19 cellular contexts compared by ENCODE assay signal in the genomic region with DNA sequence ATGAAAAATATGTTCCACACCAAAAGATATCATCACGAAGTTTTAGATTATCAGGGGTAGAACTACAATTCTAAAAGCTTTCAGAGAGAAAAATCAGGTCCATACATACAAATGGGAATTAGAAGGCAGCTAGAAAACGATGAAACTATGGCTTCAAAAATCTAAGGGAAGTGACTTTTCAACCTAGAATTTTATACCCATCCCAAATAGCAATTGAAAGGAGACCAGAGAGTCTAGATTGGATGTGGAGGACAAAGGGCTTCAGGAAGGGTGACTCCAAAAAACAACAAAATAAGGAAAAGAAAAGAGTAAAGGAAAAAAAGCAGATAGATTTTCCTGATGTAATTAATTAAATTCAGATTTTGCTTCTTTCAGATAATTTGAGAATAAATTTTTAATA.
DNase-seq lines count a peak whose midpoint lies in the region; ATAC-seq, FAIRE-seq and TF ChIP-seq lines count a peak whose summit lies in the region.
"Had no signal": no experiment of that assay in that cellular context is flagged by ENCODE, and none has a peak within 500 bp of the region (broad histone marks: within the 10 kb centered on the region; RNA-seq: fewer than 3 reads in every experiment).

No MANE protein-coding gene starts in this region.

- no peaks in the 10 kb centered on the region for H3K79me2 ChIP-seq in HepG2 (ENCODE audit: insufficient read depth, low read length)
- no peaks in the 10 kb centered on the region for H3K79me2 ChIP-seq in K562 (ENCODE audit: control insufficient read depth, insufficient read depth, low read length)

- no peak overlapping the region for H3K27ac ChIP-seq in HepG2 (ENCODE audit: extremely low read length, insufficient read depth, low read length)
- H3K27ac ChIP-seq in right lobe of liver: no peak overlapping the region
- H3K27ac ChIP-seq in K562 (ENCODE audit: extremely low read depth, low read depth, low read length): no peak overlapping the region
- no peak overlapping the region for H3K27ac ChIP-seq in body of pancreas
- H3K27ac ChIP-seq: 22Rv1; A549; BLaER1 treated with 17β-estradiol and CSF1 and Interleukin-3, amounts not matched to agents 10 nM and 100 nM; C4-2B had no signal

- in situ Hi-C loops in HepG2 (cut with HindIII; ENCODE audit: extremely low pct_ligation_motif_present, low pct_unique_long_range_greater_than_20kb): no loop called here
- in situ Hi-C loops in K562 (cut with MboI): no loop called here

- H3K4me3 ChIP-seq in HepG2 (replicated peaks in 1 of 3; ENCODE audit: insufficient read depth in 1 of 3, low read depth in 2 of 3, low read length in 3 of 3) (no peak overlapping the region), right lobe of liver (no peak overlapping the region), K562 (no peak overlapping the region), body of pancreas (no peak overlapping the region)
- H3K4me3 ChIP-seq: A549; BLaER1 treated with 17β-estradiol and CSF1 and Interleukin-3, amounts not matched to agents 10 nM and 100 nM had no signal

- H3K4me1 ChIP-seq in HepG2 (ENCODE audit: insufficient read depth, low read length): no peaks in the 10 kb centered on the region
- H3K4me1 ChIP-seq in right lobe of liver: no peaks in the 10 kb centered on the region
- no peaks in the 10 kb centered on the region for H3K4me1 ChIP-seq in K562 (replicated peaks in 1 of 2; ENCODE audit: control insufficient read depth in 2 of 2, insufficient read depth in 2 of 2, low read length in 2 of 2)
- H3K4me1 ChIP-seq in body of pancreas: peaks cover 9% of the 10 kb centered on the region
- H3K4me1 ChIP-seq: A549; BLaER1 treated with 17β-estradiol and CSF1 and Interleukin-3, amounts not matched to agents 10 nM and 100 nM; Caco-2 had no signal

- H3K9me1 ChIP-seq in K562 (ENCODE audit: control insufficient read depth, insufficient read depth, low read length): no peaks in the 10 kb centered on the region

- TF ChIP-seq EP300 in HepG2 (IDR thresholded peaks at IDR 0.05; ENCODE audit: low read depth in 2 of 2, low read length in 2 of 2) (no peak), HepG2 (CRISPR knock-in tag; IDR thresholded peaks at IDR 0.05; ENCODE audit: borderline replicate concordance) (no peak), K562 (IDR thresholded peaks at IDR 0.05; ENCODE audit: low read length) (no peak)

- H3K4me2 ChIP-seq in HepG2 (ENCODE audit: low read depth, low read length) (no peak overlapping the region), K562 (ENCODE audit: insufficient read depth, low read length) (no peak overlapping the region)
- H3K4me2 ChIP-seq: A549; BLaER1 treated with 17β-estradiol and CSF1 and Interleukin-3, amounts not matched to agents 10 nM and 100 nM had no signal

- no peaks in the 10 kb centered on the region for H4K20me1 ChIP-seq in HepG2 (ENCODE audit: insufficient read depth, low read length)
- H4K20me1 ChIP-seq in K562 (replicated peaks; ENCODE audit: control insufficient read depth, insufficient read depth, low read length): no peaks in the 10 kb centered on the region
- H4K20me1 ChIP-seq: BLaER1 treated with 17β-estradiol and CSF1 and Interleukin-3, amounts not matched to agents 10 nM and 100 nM had no signal

- CTCF ChIA-PET in HepG2 (lab: Yijun Ruan, JAX; ENCODE audit: low intra/inter-chr PET ratio, low total read pairs) (no interaction called here), K562 (lab: Yijun Ruan, JAX; ENCODE audit: low intra/inter-chr PET ratio) (no interaction called here)

- DNase-seq in HepG2 (ENCODE audit: low spot score) (no peak), right lobe of liver (no peak), K562 (ENCODE audit: extremely low read depth in 1 of 4, low spot score in 3 of 4) (no peak), body of pancreas (no peak)
- DNase-seq: AML-193; Caco-2; Calu3; CD4-positive, alpha-beta T cell; CD8-positive, alpha-beta T cell; DMS79 treated with DMSO at 0.1 percent for 48 hours; GF-D8 had no signal

- H3K9ac ChIP-seq in HepG2 (ENCODE audit: insufficient read depth, low read depth, low read length): no peak overlapping the region
- H3K9ac ChIP-seq in K562 (ENCODE audit: insufficient read depth in 1 of 2, low read depth in 2 of 2, low read length in 2 of 2): no peak overlapping the region
- H3K9ac ChIP-seq: BLaER1 treated with 17β-estradiol and CSF1 and Interleukin-3, amounts not matched to agents 10 nM and 100 nM had no signal

- TF ChIP-seq CTCF in HepG2 (CRISPR knock-in tag; IDR thresholded peaks at IDR 0.05): no peak
- TF ChIP-seq CTCF in right lobe of liver (IDR thresholded peaks at IDR 0.05): no peak
- TF ChIP-seq CTCF in K562 (IDR thresholded peaks at IDR 0.05 in 2 of 3, conservative IDR thresholded peaks at IDR 0.05 in 1 of 3; ENCODE audit: insufficient read depth in 2 of 3, low read depth in 1 of 3, low read length in 3 of 3): no peak
- no peak for TF ChIP-seq CTCF in body of pancreas (IDR thresholded peaks at IDR 0.05)

- intact Hi-C loops in HepG2 (cut with micrococcal nuclease; ENCODE audit: unreplicated experiment) (no loop called here), right lobe of liver (cut with DNase I) (no loop called here), K562 (cut with micrococcal nuclease) (no loop called here), body of pancreas (cut with DNase I) (no loop called here)

- TF ChIP-seq RAD21 in HepG2 (CRISPR knock-in tag; IDR thresholded peaks at IDR 0.05) (no peak), K562 (CRISPR knock-in tag; conservative IDR thresholded peaks at IDR 0.05 in 1 of 2, IDR thresholded peaks at IDR 0.05 in 1 of 2) (no peak)

- H2AFZ ChIP-seq in HepG2 (ENCODE audit: low read length): no peak overlapping the region
- no peak overlapping the region for H2AFZ ChIP-seq in K562 (ENCODE audit: low read depth, low read length)

- no peak for FAIRE-seq in HepG2 (lab: Jason Lieb, UNC)
- no peak for FAIRE-seq in K562 (lab: Jason Lieb, UNC)
- FAIRE-seq: A549, D721Med, GM12891, GM19239 had no signal

- 0% methylated on average over 2 of the region's 2 CpGs for WGBS in HepG2 (ENCODE audit: low lambda C conversion rate)
- 63% methylated on average over 2 of the region's 2 CpGs for WGBS in right lobe of liver (ENCODE audit: insufficient coverage, low coverage, low lambda C conversion rate, missing lambda C conversion rate)
- WGBS in K562 (ENCODE audit: insufficient coverage, low coverage, missing lambda C conversion rate): 0% methylated on average over 2 of the region's 2 CpGs
- WGBS in body of pancreas, 2 donors: 59 to 61% methylated on average over 2 of the region's 2 CpGs

- ATAC-seq in HepG2 (no peak), right lobe of liver (no peak), K562 (no peak), GM19452 (IDR thresholded peaks at IDR 0.05; ENCODE audit: unreplicated experiment) (no peak), body of pancreas (no peak)
- ATAC-seq: A549; CD8-positive, alpha-beta T cell had no signal

- POLR2A ChIA-PET in HepG2 (lab: Yijun Ruan, JAX) (no interaction called here), K562 (lab: Yijun Ruan, JAX) (no interaction called here)

- H3K36me3 ChIP-seq in HepG2 (replicated peaks in 1 of 2; ENCODE audit: control insufficient read depth in 1 of 2, insufficient read depth in 2 of 2, low read length in 2 of 2) (no peaks in the 10 kb centered on the region), right lobe of liver (no peaks in the 10 kb centered on the region), K562 (ENCODE audit: control insufficient read depth, insufficient read depth, low read length) (no peaks in the 10 kb centered on the region), body of pancreas (replicated peaks in 1 of 2; ENCODE audit: insufficient read depth in 1 of 2, low read depth in 2 of 2) (no peaks in the 10 kb centered on the region)
- H3K36me3 ChIP-seq: BLaER1 treated with 17β-estradiol and CSF1 and Interleukin-3, amounts not matched to agents 10 nM and 100 nM had no signal

- BruUV-seq in HepG2 (replicated peaks; lab: Mats Ljungman, UMichigan) (no TSS peak), K562 (replicated peaks; lab: Mats Ljungman, UMichigan) (no TSS peak)

- H3K27me3 ChIP-seq in HepG2 (ENCODE audit: control insufficient read depth in 1 of 2, insufficient read depth in 2 of 2, low read length in 2 of 2) (peaks cover 0 to under 1% of the 10 kb centered on the region in 2 experiments; a peak in 1 of 5 replicates), right lobe of liver (no peaks in the 10 kb centered on the region), K562 (ENCODE audit: control insufficient read depth in 2 of 2, insufficient read depth in 2 of 2, low read length in 2 of 2) (no peaks in the 10 kb centered on the region), body of pancreas (no peaks in the 10 kb centered on the region)
- H3K27me3 ChIP-seq: BLaER1 treated with 17β-estradiol and CSF1 and Interleukin-3, amounts not matched to agents 10 nM and 100 nM had no signal

- TF ChIP-seq POLR2A in HepG2 (IDR thresholded peaks at IDR 0.05; ENCODE audit: insufficient read depth in 1 of 2, low read depth in 2 of 2, low read length in 2 of 2) (no peak), right lobe of liver (IDR thresholded peaks at IDR 0.05) (no peak), K562 (conservative IDR thresholded peaks at IDR 0.05) (no peak), body of pancreas (IDR thresholded peaks at IDR 0.05) (no peak)

- H3K9me3 ChIP-seq in HepG2 (ENCODE audit: low read length) (peaks cover 7% of the 10 kb centered on the region; the same call in 1 of the 2 replicates), right lobe of liver (no peaks in the 10 kb centered on the region), K562 (replicated peaks; ENCODE audit: control insufficient read depth, insufficient read depth, low read depth, low read length) (0 out of 2 replicates have a peak, but pooled peaks cover 1% of the 10 kb centered on the region), body of pancreas (no peaks in the 10 kb centered on the region)
- H3K9me3 ChIP-seq: Caco-2 had no signal

TF ChIP-seq in HepG2, 621 proteins besides CTCF, POLR2A, EP300 and RAD21 (continues in another document):
- peak; percentile 67; the same call in 1 of the 2 replicates for TF ChIP-seq ZFP1 (CRISPR knock-in tag; IDR thresholded peaks at IDR 0.05)

TF ChIP-seq in K562, 482 proteins besides CTCF, POLR2A, EP300 and RAD21:
- TF ChIP-seq ZFP1 (CRISPR knock-in tag; IDR thresholded peaks at IDR 0.05) (peak; percentile 68; the same call in 1 of the 2 replicates), GTF2E2 (tag; IDR thresholded peaks at IDR 0.05) (no peak), ZNF316 (IDR thresholded peaks at IDR 0.05) (no peak)

Comparison
In these comparisons a context has a peak if more than half of its experiments do, and no peak if none do; other contexts are left out.
1. Of the 241 proteins assayed by ChIP-seq in both HepG2 and K562: peak only in HepG2: none; only in K562: none; in both: ZFP1; in neither: 240.